In the genomic region with DNA sequence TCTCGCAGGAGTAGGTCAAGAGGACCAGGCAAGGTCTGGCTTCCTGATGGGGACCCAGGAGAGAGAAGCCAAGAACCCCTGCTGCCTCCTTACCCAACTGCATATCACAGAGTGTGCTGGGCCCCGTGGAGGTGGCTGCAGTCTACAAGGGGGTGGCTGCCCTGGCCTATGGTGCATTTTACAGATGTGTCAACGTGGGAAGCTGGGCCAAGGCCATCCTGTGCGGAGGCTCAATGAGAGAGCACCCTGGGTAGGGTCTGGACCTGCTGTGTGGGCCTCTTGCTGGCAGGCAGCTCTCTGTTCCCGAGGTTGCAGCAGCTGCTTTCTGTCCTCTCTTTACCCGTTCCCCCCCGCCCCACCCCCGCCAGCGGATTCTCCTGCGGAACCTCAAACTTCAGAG, we compare ENCODE assay signal across 13 cellular contexts.
DNase-seq lines count a peak whose midpoint lies in the region; TF ChIP-seq lines count a peak whose summit lies in the region.
"Had no signal": no experiment of that assay in that cellular context is flagged by ENCODE, and none has a peak within 500 bp of the region (broad histone marks: within the 10 kb centered on the region; RNA-seq: fewer than 3 reads in every experiment).

No MANE protein-coding gene starts in this region.

- H3K4me3 ChIP-seq in H7 (ENCODE audit: insufficient read depth, low read depth, low read length) (no peak overlapping the region), iPS-15b (ENCODE audit: low read depth, low read length) (no peak overlapping the region), neuronal stem cell (ENCODE audit: low read length in 2 of 2) (no peak overlapping the region), mesendoderm (ENCODE audit: low read length) (no peak overlapping the region)
- H3K4me3 ChIP-seq: BLaER1 had no signal

- peak overlapping the region; percentile 14 for H3K14ac ChIP-seq in neuronal stem cell (ENCODE audit: low read length)

- H3K4me1 ChIP-seq in iPS-15b (ENCODE audit: control insufficient read depth, insufficient read depth, low read length) (peaks cover 8% of the 10 kb centered on the region), neuronal stem cell (ENCODE audit: control insufficient read depth in 2 of 2, insufficient read depth in 1 of 2, low read depth in 1 of 2, low read length in 2 of 2) (peaks cover 9 to 43% of the 10 kb centered on the region in 2 donors), mesendoderm (ENCODE audit: control insufficient read depth, low read depth, low read length) (peaks cover 2% of the 10 kb centered on the region)

- no CpG with 5 or more reads among the region's 10 CpGs for WGBS in neuronal stem cell (ENCODE audit: extremely low coverage in 2 of 2, insufficient read length in 2 of 2, insufficient replicate concordance in 1 of 2), 2 donors
- no CpG with 5 or more reads among the region's 10 CpGs for WGBS in mesendoderm (ENCODE audit: extremely low coverage, insufficient coverage, low lambda C conversion rate)

- no peak overlapping the region for H4K91ac ChIP-seq in neuronal stem cell (ENCODE audit: low read depth, low read length, poor library complexity)

- no peak overlapping the region for H3K56ac ChIP-seq in mesendoderm (ENCODE audit: low read length)

- H2BK120ac ChIP-seq in neuronal stem cell (ENCODE audit: low read depth, low read length): no peak overlapping the region
- H2BK120ac ChIP-seq in mesendoderm (ENCODE audit: low read depth, low read length): no peak overlapping the region

- H3K79me1 ChIP-seq in neuronal stem cell (ENCODE audit: low read depth, low read length) (no peaks in the 10 kb centered on the region), mesendoderm (ENCODE audit: low read length) (no peaks in the 10 kb centered on the region)

- H2AK5ac ChIP-seq in neuronal stem cell (ENCODE audit: low read depth, low read length): no peak overlapping the region
- no peak overlapping the region for H2AK5ac ChIP-seq in mesendoderm (ENCODE audit: low read length)

- H3K9ac ChIP-seq in iPS-15b (ENCODE audit: low read depth, low read length): peak overlapping the region; percentile 3
- no peak overlapping the region for H3K9ac ChIP-seq in neuronal stem cell (ENCODE audit: low read depth, low read length, poor library complexity)
- no peak overlapping the region for H3K9ac ChIP-seq in mesendoderm (ENCODE audit: low read length)
- H3K9ac ChIP-seq: BLaER1 had no signal

- H2BK15ac ChIP-seq in neuronal stem cell (ENCODE audit: low read length) (no peak overlapping the region), mesendoderm (replicated peaks; ENCODE audit: low read depth) (no peak overlapping the region)

- H3K9me3 ChIP-seq in iPS-15b (ENCODE audit: control insufficient read depth, insufficient read depth, low read length) (no peaks in the 10 kb centered on the region), neuronal stem cell (replicated peaks in 1 of 2; ENCODE audit: control insufficient read depth in 2 of 2, insufficient read depth in 1 of 2, low read depth in 1 of 2, low read length in 2 of 2) (no peaks in the 10 kb centered on the region)
- H3K9me3 ChIP-seq: BLaER1 had no signal

- H3K79me2 ChIP-seq in mesendoderm (ENCODE audit: control insufficient read depth, insufficient read depth, low read length): no peaks in the 10 kb centered on the region

- H2BK12ac ChIP-seq in neuronal stem cell (ENCODE audit: low read length): no peak overlapping the region

- no peak overlapping the region for H3K4me2 ChIP-seq in neuronal stem cell (ENCODE audit: insufficient read depth, low read length, poor library complexity, severe bottlenecking)
- H3K4me2 ChIP-seq in mesendoderm (ENCODE audit: low read length): no peak overlapping the region

- H2BK5ac ChIP-seq in neuronal stem cell (ENCODE audit: low read length) (no peak overlapping the region), mesendoderm (ENCODE audit: low read length) (no peak overlapping the region)

- DNase-seq in H7 (peak; percentile 59), neuronal stem cell (ENCODE audit: low spot score) (no peak), mesendoderm (no peak), NCI-H187 (lab: John Stamatoyannopoulos, UW) (no peak), GOT3 (lab: John Stamatoyannopoulos, UW) (no peak), erythroblast (lab: John Stamatoyannopoulos, UW) (no peak)
- DNase-seq: 8988T; CD4-positive, alpha-beta memory T cell; DMS153; DMS79; GDM1 had no signal

- no peak for TF ChIP-seq POLR2A in erythroblast (IDR thresholded peaks at IDR 0.05; ENCODE audit: low read length)

- H3K27ac ChIP-seq in neuronal stem cell (replicated peaks; ENCODE audit: low read length) (no peak overlapping the region), mesendoderm (ENCODE audit: low read depth, low read length) (no peak overlapping the region)
- H3K27ac ChIP-seq: BLaER1 had no signal

- no peaks in the 10 kb centered on the region for H3K27me3 ChIP-seq in H7 (ENCODE audit: control insufficient read depth, insufficient read depth, low read length)
- H3K27me3 ChIP-seq in iPS-15b (ENCODE audit: control insufficient read depth, insufficient read depth, low read length): no peaks in the 10 kb centered on the region
- H3K27me3 ChIP-seq in neuronal stem cell (ENCODE audit: control insufficient read depth in 3 of 3, insufficient read depth in 3 of 3, low read depth in 1 of 3, low read length in 3 of 3): peaks cover 0 to 2% (median 0%) of the 10 kb centered on the region in 3 experiments
- H3K27me3 ChIP-seq in mesendoderm (ENCODE audit: insufficient read depth, low read length, poor library complexity): no peaks in the 10 kb centered on the region
- H3K27me3 ChIP-seq: BLaER1 had no signal

- H3K18ac ChIP-seq in neuronal stem cell (ENCODE audit: low read length) (peak overlapping the region; percentile 35), mesendoderm (ENCODE audit: low read length) (no peak overlapping the region)

- H3K36me3 ChIP-seq in H7 (replicated peaks; ENCODE audit: control insufficient read depth, insufficient read depth, low read length) (no peaks in the 10 kb centered on the region), iPS-15b (ENCODE audit: control insufficient read depth, insufficient read depth, low read length) (no peaks in the 10 kb centered on the region), neuronal stem cell (replicated peaks in 1 of 2; ENCODE audit: control insufficient read depth in 2 of 2, insufficient read depth in 2 of 2, low read length in 2 of 2) (no peaks in the 10 kb centered on the region), mesendoderm (ENCODE audit: control insufficient read depth, insufficient read depth, low read length) (no peaks in the 10 kb centered on the region)

- H3K4ac ChIP-seq in neuronal stem cell (ENCODE audit: low read length) (no peak overlapping the region), mesendoderm (ENCODE audit: low read depth, low read length) (no peak overlapping the region)

- H3K23ac ChIP-seq in neuronal stem cell (ENCODE audit: low read depth, low read length, poor library complexity) (no peak overlapping the region), mesendoderm (ENCODE audit: low read length) (no peak overlapping the region)

- H4K8ac ChIP-seq in neuronal stem cell (ENCODE audit: low read depth, low read length): no peak overlapping the region
- no peak overlapping the region for H4K8ac ChIP-seq in mesendoderm (ENCODE audit: low read depth, low read length)

- no peak overlapping the region for H2AFZ ChIP-seq in neuronal stem cell (ENCODE audit: low read length)

- H4K5ac ChIP-seq in mesendoderm (ENCODE audit: low read length): no peak overlapping the region
